1 cellular context compared by ENCODE assay signal in genomic region chr6:151125242-151125641, GRCh38.
TF ChIP-seq lines count a peak whose summit lies in the region.

No MANE protein-coding gene starts in this region.

TF ChIP-seq in liver, 16 proteins besides CTCF, POLR2A, EP300 and RAD21:
- TF ChIP-seq RXRA (IDR thresholded peaks at IDR 0.05) (peak in 1 of 2 donors; percentile 30), HNF4A (conservative IDR thresholded peaks at IDR 0.05) (peak in 1 of 2 donors; percentile 40), SP1 (IDR thresholded peaks at IDR 0.05) (peak; percentile 16)
